In the genomic region with DNA sequence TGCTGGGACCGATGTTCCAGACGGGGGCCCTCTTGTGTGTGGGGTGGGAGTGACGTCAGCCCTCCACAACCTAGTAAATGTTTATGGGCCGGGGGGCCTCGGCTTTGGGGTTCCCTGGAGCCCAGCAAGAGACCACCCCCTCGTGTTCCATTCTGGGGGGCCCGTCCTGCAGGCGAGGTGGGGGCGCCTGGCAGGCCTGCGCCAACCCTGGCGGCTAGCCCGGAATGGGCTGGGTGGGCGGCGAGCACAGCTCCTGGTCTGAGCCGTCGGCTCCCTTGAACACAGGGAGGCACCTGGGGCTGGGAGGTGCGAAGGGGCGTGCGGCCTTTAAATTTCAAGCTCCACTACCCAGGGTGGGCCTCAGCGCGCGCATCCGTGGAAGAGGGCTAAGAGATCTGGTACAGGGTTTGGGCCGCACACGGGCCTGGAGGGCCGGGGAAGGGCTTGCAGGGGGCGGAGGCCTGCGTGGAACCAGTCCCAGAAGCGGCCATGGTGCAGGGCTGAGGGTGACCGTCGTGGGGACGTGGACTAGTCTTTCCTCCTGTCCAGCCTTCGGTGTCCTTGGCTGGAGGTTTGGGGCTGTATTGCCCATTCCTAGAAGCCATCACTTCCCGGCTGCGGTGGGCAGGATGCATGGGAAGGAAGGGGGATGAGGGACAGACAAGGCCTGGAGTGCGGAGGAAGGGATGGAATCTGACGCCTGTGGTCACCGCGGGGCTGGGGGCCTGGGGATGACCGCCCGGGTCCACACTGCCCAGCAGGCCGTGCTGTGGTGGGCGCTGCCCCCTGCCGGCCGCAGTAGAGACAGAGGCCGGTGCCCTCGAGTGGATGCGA, we compare ENCODE assay signal across 9 cellular contexts. TPM values are rescaled to one million over a fixed set of nuclear protein-coding genes. Genes with fewer than 3 reads are reported as not detected.
A peak's percentile ranks its signal among the peaks of the same experiment; 100 is the strongest.
DNase-seq lines count a peak whose midpoint lies in the region; ATAC-seq, FAIRE-seq and TF ChIP-seq lines count a peak whose summit lies in the region.
"Had no signal": no experiment of that assay in that cellular context is flagged by ENCODE, and none has a peak within 500 bp of the region (broad histone marks: within the 10 kb centered on the region; RNA-seq: fewer than 3 reads in every experiment).

No MANE protein-coding gene starts in this region.

- no peak overlapping the region for H3K27ac Mint-ChIP-seq in astrocyte (ENCODE audit: unreplicated experiment)

- DNase-seq in EL (peak; percentile 43), HuH-7.5 (ENCODE audit: low spot score) (peak; percentile 79), astrocyte (ENCODE audit: low read depth) (peak; percentile 15), kidney epithelial cell (ENCODE audit: low read depth) (no peak), transverse colon (peak; percentile 58), dedifferentiated amniotic fluid mesenchymal stem cell (ENCODE audit: extremely low spot score) (no peak)

- no peak overlapping the region for H3K4me3 ChIP-seq in astrocyte (ENCODE audit: insufficient read depth, low read depth, low read length)
- H3K4me3 ChIP-seq in kidney epithelial cell (ENCODE audit: low read depth, low read length) = no peak overlapping the region
- H3K4me3 ChIP-seq in transverse colon = no peak overlapping the region

- no peaks in the 10 kb centered on the region for H3K9me3 Mint-ChIP-seq in astrocyte (ENCODE audit: unreplicated experiment)

- peaks cover 32% of the 10 kb centered on the region for H4K20me1 ChIP-seq in astrocyte (ENCODE audit: insufficient read depth, low read length)

- in situ Hi-C loops in transverse colon (cut with MboI; ENCODE audit: low pct_ligation_motif_present in 1 of 4, low pct_unique_long_range_greater_than_20kb in 1 of 4, low sequenced_read_pairs in 3 of 4) = loop anchor here in 1 of 4 donors (10.0 kb wide), 1 partner anchor 87 kb away; a partner anchor contains a TSS

- H3K4me1 Mint-ChIP-seq in astrocyte (ENCODE audit: low read depth, unreplicated experiment) = no peaks in the 10 kb centered on the region

- no peak for TF ChIP-seq POLR2A in transverse colon (IDR thresholded peaks at IDR 0.05)

- peak overlapping the region; percentile 14 for H3K9ac ChIP-seq in astrocyte (ENCODE audit: low read length)

- H3K9me3 ChIP-seq in astrocyte (ENCODE audit: insufficient read depth, low read depth, low read length) (no peaks in the 10 kb centered on the region), transverse colon (no peaks in the 10 kb centered on the region)

- peak; percentile 46 for TF ChIP-seq CTCF in astrocyte (IDR thresholded peaks at IDR 0.05; ENCODE audit: insufficient read depth, low read depth, low read length)
- peak; percentile 91 for TF ChIP-seq CTCF in kidney epithelial cell (IDR thresholded peaks at IDR 0.05; ENCODE audit: insufficient read depth, low read length, poor library complexity, severe bottlenecking)
- peak; percentile 65 to 91 (median 78) for TF ChIP-seq CTCF in transverse colon (IDR thresholded peaks at IDR 0.05)

- no peaks in the 10 kb centered on the region for H3K36me3 Mint-ChIP-seq in astrocyte (ENCODE audit: low read depth, unreplicated experiment)

- WGBS in transverse colon (ENCODE audit: low coverage in 1 of 2), 2 donors = 14% methylated on average over 40 of the region's 48 CpGs; no CpG with 5 or more reads in 1 of the 2 donors

- no peak overlapping the region for H2AFZ ChIP-seq in astrocyte (ENCODE audit: low read depth, low read length)

- H3K27me3 Mint-ChIP-seq in astrocyte (ENCODE audit: low read depth, unreplicated experiment) = peaks cover 4% of the 10 kb centered on the region

- no peak for TF ChIP-seq EP300 in transverse colon (IDR thresholded peaks at IDR 0.05; ENCODE audit: low read depth)

- H3K36me3 ChIP-seq in astrocyte (ENCODE audit: insufficient read depth, low read length) (no peaks in the 10 kb centered on the region), kidney epithelial cell (ENCODE audit: control insufficient read depth, insufficient read depth, low read length) (no peaks in the 10 kb centered on the region), transverse colon (peaks cover 0 to 15% (median 3%) of the 10 kb centered on the region in 4 donors)

- no peak overlapping the region for H3K4me3 Mint-ChIP-seq in astrocyte (ENCODE audit: unreplicated experiment)

- peaks cover 7% of the 10 kb centered on the region for H3K79me2 ChIP-seq in astrocyte (ENCODE audit: insufficient read depth, low read length)

- peak overlapping the region; percentile 46 for H3K4me2 ChIP-seq in astrocyte (ENCODE audit: low read length)

- no peaks in the 10 kb centered on the region for H3K27me3 ChIP-seq in astrocyte (ENCODE audit: insufficient read depth, low read length)
- H3K27me3 ChIP-seq in kidney epithelial cell (ENCODE audit: control insufficient read depth, insufficient read depth, low read length) = peaks cover 18% of the 10 kb centered on the region
- peaks cover 21% of the 10 kb centered on the region for H3K27me3 ChIP-seq in transverse colon

- ATAC-seq in GM19467 (IDR thresholded peaks at IDR 0.05; ENCODE audit: unreplicated experiment) = no peak
- no peak for ATAC-seq in GM21619 (IDR thresholded peaks at IDR 0.05; ENCODE audit: unreplicated experiment)

- H3K27ac ChIP-seq in astrocyte (ENCODE audit: low read depth, low read length) (no peak overlapping the region), transverse colon (no peak overlapping the region)

- peaks cover 6% of the 10 kb centered on the region for H3K4me1 ChIP-seq in astrocyte (ENCODE audit: insufficient read depth, low read length)
- H3K4me1 ChIP-seq in transverse colon = peaks cover 6 to 17% (median 12%) of the 10 kb centered on the region in 4 donors

- intact Hi-C loops in transverse colon (cut with DNase I; ENCODE audit: low total_unique reads) = loop anchor here (2.0 kb wide), 1 partner anchor 87 kb away; a partner anchor contains a TSS

- no peak for FAIRE-seq in astrocyte (lab: Jason Lieb, UNC)

RNA-seq across cellular contexts. Expression of a gene that starts 11.4 kb away (rescaled TPM):
- 286 and 305 TPM in 2 replicates for total RNA-seq in astrocyte
- 203 and 311 TPM in 2 replicates for total RNA-seq in kidney epithelial cell
- total RNA-seq in transverse colon = 100 to 1,000 TPM; 149 to 352 (median 235) TPM

RNA-seq across cellular contexts. Expression of a gene that starts 12.5 kb away (rescaled TPM):
- total RNA-seq in astrocyte (3.9 and 4.2 TPM in 2 replicates), kidney epithelial cell (4.3 and 5.5 TPM in 2 replicates), transverse colon (10 to 100 TPM in 2 of 4 donors, 1 to 10 TPM in 2; 8.9 to 59.5 (median 18.4) TPM)

RNA-seq across cellular contexts. Expression of a gene that starts 21.8 kb away (rescaled TPM):
- 0.30 and 0.41 TPM in 2 replicates for total RNA-seq in astrocyte
- not detected in 2 replicates for total RNA-seq in kidney epithelial cell
- total RNA-seq in transverse colon = 1 to 10 TPM in 1 of 4 donors, not detected in 3; 4.8 TPM
- total RNA-seq: T-helper 1 cell treated with Interleukin-12 subunit alpha and Interleukin-12 subunit beta and Interleukin-4 antibody, amounts not matched to agents 30 ng/mL and 1 ng/mL, for 36 hours had no signal

RNA-seq across cellular contexts. Expression of a gene that starts 21.9 kb away (rescaled TPM):
- 6.2 and 7.2 TPM in 2 replicates for total RNA-seq in astrocyte
- 2.3 and 3.4 TPM in 2 replicates for total RNA-seq in kidney epithelial cell
- 10 to 100 TPM; 24.6 to 57.3 (median 38.0) TPM for total RNA-seq in transverse colon

RNA-seq across cellular contexts. Expression of a gene that starts 40.9 kb away (rescaled TPM):
- 0.14 and 0.84 TPM in 2 replicates for total RNA-seq in astrocyte
- 8.8 and 9.1 TPM in 2 replicates for total RNA-seq in kidney epithelial cell
- total RNA-seq in transverse colon = 100 to 1,000 TPM; 180 to 222 (median 191) TPM
- total RNA-seq: T-helper 1 cell treated with Interleukin-12 subunit alpha and Interleukin-12 subunit beta and Interleukin-4 antibody, amounts not matched to agents 30 ng/mL and 1 ng/mL, for 36 hours had no signal

Comparison
In these comparisons a context has a peak if more than half of its experiments do, and no peak if none do; other contexts are left out.
1. DNase-seq: peak in EL (single experiment), HuH-7.5 (single experiment), astrocyte (single experiment) and transverse colon (single experiment); none in kidney epithelial cell (single experiment) and dedifferentiated amniotic fluid mesenchymal stem cell (single experiment).
2. Peak in every context shown above with its lines, with median percentiles within 50 percentile points of each other: CTCF ChIP-seq.